Comparison of ENCODE assay signal across 8 cellular contexts in the genomic region with DNA sequence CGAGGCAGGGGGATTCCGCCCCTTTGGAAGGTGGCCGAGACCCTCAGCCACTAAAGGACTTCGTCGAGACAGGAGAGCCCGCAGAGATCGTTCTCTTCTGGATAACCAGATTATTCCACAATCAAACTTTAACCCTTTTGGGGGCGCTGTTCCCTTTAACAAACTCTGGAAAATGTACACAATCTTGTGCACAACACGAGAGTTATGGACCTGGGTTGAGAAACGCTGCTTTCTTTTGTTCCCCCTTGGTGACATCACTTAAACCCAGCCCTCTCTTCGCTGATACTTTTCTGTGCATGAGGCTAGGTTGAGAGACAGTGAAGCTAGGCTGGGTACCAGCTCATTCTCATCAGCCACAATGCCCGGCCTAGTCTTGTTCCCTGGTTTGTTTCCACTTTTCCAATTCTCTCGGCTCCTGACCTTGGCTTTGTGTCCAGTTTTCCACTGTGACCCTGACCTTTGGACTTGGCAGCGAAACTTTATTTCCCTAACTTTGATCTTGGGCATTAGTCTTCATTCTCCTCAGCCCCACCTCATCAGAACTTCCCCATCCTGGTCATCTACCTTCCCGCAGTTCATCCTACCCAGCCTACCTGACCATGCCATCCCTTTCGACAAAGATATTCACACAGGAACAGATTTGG. TPM values are rescaled to one million over a fixed set of nuclear protein-coding genes. Genes with fewer than 3 reads are reported as not detected.
DNase-seq lines count a peak whose midpoint lies in the region; ATAC-seq lines count a peak whose summit lies in the region.

No MANE protein-coding gene starts in this region.

- H3K4me3 ChIP-seq in NT2/D1 (ENCODE audit: insufficient read length, low read depth), result peak overlapping the region; percentile 94

- peaks cover 2% of the 10 kb centered on the region for H3K4me1 ChIP-seq in NT2/D1 (ENCODE audit: insufficient read depth, insufficient read length)

- ATAC-seq in GM21367 (IDR thresholded peaks at IDR 0.05; ENCODE audit: unreplicated experiment), result peak; percentile 20
- ATAC-seq in GM21526 (IDR thresholded peaks at IDR 0.05; ENCODE audit: low FRiP score, unreplicated experiment), result no peak

- peak; percentile 85 for DNase-seq in DMS53 (lab: John Stamatoyannopoulos, UW)
- DNase-seq in HuH-7 (ENCODE audit: low spot score), result peak; percentile 72
- DNase-seq in NT2/D1 (ENCODE audit: low read depth, low spot score), result peak; percentile 55
- peak; percentile 63 for DNase-seq in hepatic stellate cell (ENCODE audit: low spot score)
- DNase-seq in pulmonary artery endothelial cell (ENCODE audit: low read depth, low spot score), result peak; percentile 41

- H3K36me3 ChIP-seq in NT2/D1 (ENCODE audit: insufficient read depth, insufficient read length, low read length), result peaks cover 28% of the 10 kb centered on the region

- peak overlapping the region; percentile 98 for H3K9ac ChIP-seq in NT2/D1 (ENCODE audit: insufficient read length, low read depth)

- no peaks in the 10 kb centered on the region for H3K9me3 ChIP-seq in NT2/D1 (ENCODE audit: insufficient read depth, low read length)

- peak overlapping the region; percentile 92 for H3K27ac ChIP-seq in angular gyrus (ENCODE audit: low read depth, low read length)

- H3K27me3 ChIP-seq in NT2/D1 (ENCODE audit: insufficient read depth, insufficient read length), result no peaks in the 10 kb centered on the region

RNA-seq across cellular contexts. Expression of a gene that starts 0.8 kb away (rescaled TPM):
- total RNA-seq in pulmonary artery endothelial cell, result 48.7 and 58.6 TPM in 2 replicates
